Comparison of ENCODE assay signal across 16 cellular contexts in genomic region chr4:44684648-44685047, GRCh38. TPM values are rescaled to one million over a fixed set of nuclear protein-coding genes. Genes with fewer than 3 reads are reported as not detected.
A peak's percentile ranks its signal among the peaks of the same experiment; 100 is the strongest.
DNase-seq lines count a peak whose midpoint lies in the region; ATAC-seq lines count a peak whose summit lies in the region.
"Had no signal": no experiment of that assay in that cellular context is flagged by ENCODE, and none has a peak within 500 bp of the region (broad histone marks: within the 10 kb centered on the region; RNA-seq: fewer than 3 reads in every experiment).

No MANE protein-coding gene starts in this region.

- no peaks in the 10 kb centered on the region for H3K27me3 Mint-ChIP-seq in activated CD4-positive, alpha-beta T cell treated with anti-CD3 and anti-CD28 coated beads, Interleukin-2, amount 10 ng/mL, durations not matched to agents 7 days and 5 days
- H3K27me3 Mint-ChIP-seq in activated naive CD8-positive, alpha-beta T cell: no peaks in the 10 kb centered on the region
- no peaks in the 10 kb centered on the region for H3K27me3 Mint-ChIP-seq in activated naive CD8-positive, alpha-beta T cell treated with anti-CD3 and anti-CD28 coated beads for 36 hours
- H3K27me3 Mint-ChIP-seq in activated T-helper 17 cell treated with anti-CD3 and anti-CD28 coated beads, Interleukin-2, amount 50 U/mL, for 72 hours: no peaks in the 10 kb centered on the region
- H3K27me3 Mint-ChIP-seq: CD4-positive, alpha-beta memory T cell had no signal

- H3K9me3 Mint-ChIP-seq in activated CD4-positive, alpha-beta T cell treated with anti-CD3 and anti-CD28 coated beads, Interleukin-2, amount 10 ng/mL, durations not matched to agents 7 days and 5 days: no peaks in the 10 kb centered on the region
- no peaks in the 10 kb centered on the region for H3K9me3 Mint-ChIP-seq in activated naive CD8-positive, alpha-beta T cell (ENCODE audit: low read depth)
- no peaks in the 10 kb centered on the region for H3K9me3 Mint-ChIP-seq in activated naive CD8-positive, alpha-beta T cell treated with anti-CD3 and anti-CD28 coated beads for 36 hours
- H3K9me3 Mint-ChIP-seq in activated T-helper 17 cell treated with anti-CD3 and anti-CD28 coated beads, Interleukin-2, amount 50 U/mL, for 72 hours: no peaks in the 10 kb centered on the region
- H3K9me3 Mint-ChIP-seq: CD4-positive, alpha-beta memory T cell; GM23338 had no signal

- peak overlapping the region; percentile 20 for H3K27ac Mint-ChIP-seq in activated CD4-positive, alpha-beta T cell treated with anti-CD3 and anti-CD28 coated beads, Interleukin-2, amount 10 ng/mL, durations not matched to agents 7 days and 5 days
- peak overlapping the region; percentile 11 for H3K27ac Mint-ChIP-seq in activated naive CD8-positive, alpha-beta T cell
- no peak overlapping the region for H3K27ac Mint-ChIP-seq in activated naive CD8-positive, alpha-beta T cell treated with anti-CD3 and anti-CD28 coated beads for 36 hours
- H3K27ac Mint-ChIP-seq in activated T-helper 17 cell treated with anti-CD3 and anti-CD28 coated beads, Interleukin-2, amount 50 U/mL, for 72 hours: peak overlapping the region; percentile 33
- H3K27ac Mint-ChIP-seq: GM23338 had no signal

- peaks cover 23% of the 10 kb centered on the region for H3K4me1 Mint-ChIP-seq in activated CD4-positive, alpha-beta T cell treated with anti-CD3 and anti-CD28 coated beads, Interleukin-2, amount 10 ng/mL, durations not matched to agents 7 days and 5 days
- peaks cover 37% of the 10 kb centered on the region for H3K4me1 Mint-ChIP-seq in activated naive CD8-positive, alpha-beta T cell (ENCODE audit: low read depth)
- peaks cover 35% of the 10 kb centered on the region for H3K4me1 Mint-ChIP-seq in activated naive CD8-positive, alpha-beta T cell treated with anti-CD3 and anti-CD28 coated beads for 36 hours
- peaks cover 9% of the 10 kb centered on the region for H3K4me1 Mint-ChIP-seq in activated T-helper 17 cell treated with anti-CD3 and anti-CD28 coated beads, Interleukin-2, amount 50 U/mL, for 72 hours
- H3K4me1 Mint-ChIP-seq: GM23338 had no signal

- H3K36me3 Mint-ChIP-seq in activated CD4-positive, alpha-beta T cell treated with anti-CD3 and anti-CD28 coated beads, Interleukin-2, amount 10 ng/mL, durations not matched to agents 7 days and 5 days (ENCODE audit: low read depth): peaks cover 48% of the 10 kb centered on the region
- peaks cover 21% of the 10 kb centered on the region for H3K36me3 Mint-ChIP-seq in activated naive CD8-positive, alpha-beta T cell
- peaks cover 25% of the 10 kb centered on the region for H3K36me3 Mint-ChIP-seq in activated naive CD8-positive, alpha-beta T cell treated with anti-CD3 and anti-CD28 coated beads for 36 hours
- H3K36me3 Mint-ChIP-seq in activated T-helper 17 cell treated with anti-CD3 and anti-CD28 coated beads, Interleukin-2, amount 50 U/mL, for 72 hours (ENCODE audit: low read depth): peaks cover 89% of the 10 kb centered on the region

- no peak for ATAC-seq in activated T-helper 17 cell treated with anti-CD3 and anti-CD28 coated beads, Interleukin-2, amount 50 U/mL, for 72 hours (replicated peaks)
- ATAC-seq: A549, GM23338 had no signal

- POLR2A ChIA-PET in activated CD4-positive, alpha-beta T cell treated with anti-CD3 and anti-CD28 coated beads, Interleukin-2, amount 10 ng/mL, durations not matched to agents 7 days and 5 days (lab: Charles Lee): no interaction called here

- no peak for DNase-seq in activated CD4-positive, alpha-beta T cell treated with anti-CD3 and anti-CD28 coated beads, Interleukin-2, amount 10 ng/mL, durations not matched to agents 7 days and 5 days
- DNase-seq in activated CD4-positive, alpha-beta T cell treated with anti-CD3 and anti-CD28 coated beads, Interleukin-2, amount 50 U/mL, for 1 hour: no peak
- no peak for DNase-seq in activated naive CD8-positive, alpha-beta T cell treated with anti-CD3 and anti-CD28 coated beads for 36 hours
- DNase-seq in NCI-H1092 treated with DMSO at 0.1 percent for 48 hours (lab: John Stamatoyannopoulos, UW) (no peak), DMS79 (lab: John Stamatoyannopoulos, UW) (no peak)
- DNase-seq: AML-193; CD4-positive, alpha-beta memory T cell; DMS153; DMS79 treated with DMSO at 0.1 percent for 48 hours; GF-D8; HCEC 1CT had no signal

- no peak overlapping the region for H3K4me3 Mint-ChIP-seq in activated CD4-positive, alpha-beta T cell treated with anti-CD3 and anti-CD28 coated beads, Interleukin-2, amount 10 ng/mL, durations not matched to agents 7 days and 5 days
- no peak overlapping the region for H3K4me3 Mint-ChIP-seq in activated naive CD8-positive, alpha-beta T cell
- no peak overlapping the region for H3K4me3 Mint-ChIP-seq in activated naive CD8-positive, alpha-beta T cell treated with anti-CD3 and anti-CD28 coated beads for 36 hours
- no peak overlapping the region for H3K4me3 Mint-ChIP-seq in activated T-helper 17 cell treated with anti-CD3 and anti-CD28 coated beads, Interleukin-2, amount 50 U/mL, for 72 hours
- H3K4me3 Mint-ChIP-seq: CD4-positive, alpha-beta memory T cell; GM23338 had no signal

- CTCF ChIA-PET in activated CD4-positive, alpha-beta T cell treated with anti-CD3 and anti-CD28 coated beads, Interleukin-2, amount 10 ng/mL, durations not matched to agents 7 days and 5 days (lab: Charles Lee): no interaction called here

RNA-seq across cellular contexts. Expression of gene GUF1, which starts 6.4 kb away (rescaled TPM):
- total RNA-seq in activated CD4-positive, alpha-beta T cell treated with anti-CD3 and anti-CD28 coated beads, Interleukin-2, amount 10 ng/mL, durations not matched to agents 7 days and 5 days: 10 to 100 TPM; 23.6 to 28.5 TPM
- 10 to 100 TPM; 52.2 to 54.1 TPM for total RNA-seq in activated naive CD8-positive, alpha-beta T cell treated with anti-CD3 and anti-CD28 coated beads for 36 hours
- total RNA-seq in activated T-helper 17 cell treated with anti-CD3 and anti-CD28 coated beads, Interleukin-2, amount 50 U/mL, for 72 hours: 10 to 100 TPM; 35.4 to 38.9 TPM

RNA-seq across cellular contexts. Expression of gene YIPF7, which starts 33.2 kb away (rescaled TPM):
- not detected for total RNA-seq in activated CD4-positive, alpha-beta T cell treated with anti-CD3 and anti-CD28 coated beads, Interleukin-2, amount 10 ng/mL, durations not matched to agents 7 days and 5 days
- total RNA-seq in activated naive CD8-positive, alpha-beta T cell treated with anti-CD3 and anti-CD28 coated beads for 36 hours: not detected
- under 1 TPM; 0.34 to 0.45 TPM for total RNA-seq in activated T-helper 17 cell treated with anti-CD3 and anti-CD28 coated beads, Interleukin-2, amount 50 U/mL, for 72 hours
- total RNA-seq: CD4-positive, alpha-beta memory T cell; GM23338; HT1080 had no signal

RNA-seq across cellular contexts. Expression of gene GNPDA2, which starts 41.7 kb away (rescaled TPM):
- 10 to 100 TPM in 1 of 2 experiments, 1 to 10 TPM in 1; 9.9 to 11.4 TPM for total RNA-seq in activated CD4-positive, alpha-beta T cell treated with anti-CD3 and anti-CD28 coated beads, Interleukin-2, amount 10 ng/mL, durations not matched to agents 7 days and 5 days
- total RNA-seq in activated naive CD8-positive, alpha-beta T cell treated with anti-CD3 and anti-CD28 coated beads for 36 hours: 10 to 100 TPM; 19.0 to 21.2 TPM
- total RNA-seq in activated T-helper 17 cell treated with anti-CD3 and anti-CD28 coated beads, Interleukin-2, amount 50 U/mL, for 72 hours: 10 to 100 TPM; 20.8 to 22.4 TPM
